Comparison of ENCODE assay signal across 8 cellular contexts in the genomic region with DNA sequence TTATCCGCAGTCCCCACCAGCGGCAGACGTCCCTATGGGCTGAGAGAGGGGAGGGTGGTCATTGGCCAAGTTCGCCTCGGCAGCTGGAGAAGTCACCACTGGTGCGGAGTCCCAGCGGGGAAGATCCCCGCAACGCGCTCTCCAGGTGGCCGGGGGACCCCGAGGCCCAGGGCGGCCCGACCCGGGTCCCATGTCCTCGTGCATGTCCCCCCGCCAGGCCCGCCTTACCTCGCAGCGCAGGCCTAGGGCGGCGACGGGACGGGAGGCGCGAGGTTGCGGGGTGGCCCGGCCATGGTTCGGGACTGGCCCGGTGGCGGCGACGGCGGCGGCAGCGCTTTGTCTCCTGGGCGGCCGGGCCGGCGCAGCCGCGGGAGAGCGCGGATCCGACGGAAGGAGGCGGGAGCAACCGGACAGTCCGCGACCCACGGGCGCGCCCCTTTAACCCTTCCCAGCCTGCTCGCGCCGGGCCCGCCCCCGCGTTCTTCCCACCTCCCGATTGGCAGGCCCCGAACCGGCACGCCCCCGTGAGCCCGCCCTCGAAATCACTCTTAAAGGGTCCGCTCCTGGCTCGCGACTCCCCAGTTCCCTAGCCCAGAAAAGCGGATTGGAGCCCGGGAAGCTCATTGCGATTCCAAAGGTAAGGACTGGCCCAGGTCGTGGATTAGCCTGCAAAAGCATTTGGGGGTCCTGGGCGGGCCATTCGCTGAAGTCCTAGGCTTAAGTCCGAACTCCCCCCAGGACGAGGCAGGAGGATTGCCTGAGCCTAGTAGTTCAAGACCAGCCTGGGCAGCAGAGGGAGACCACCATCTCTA. TPM values are rescaled to one million over a fixed set of nuclear protein-coding genes. Genes with fewer than 3 reads are reported as not detected.
DNase-seq lines count a peak whose midpoint lies in the region; ATAC-seq lines count a peak whose summit lies in the region.

A gene with protein sequence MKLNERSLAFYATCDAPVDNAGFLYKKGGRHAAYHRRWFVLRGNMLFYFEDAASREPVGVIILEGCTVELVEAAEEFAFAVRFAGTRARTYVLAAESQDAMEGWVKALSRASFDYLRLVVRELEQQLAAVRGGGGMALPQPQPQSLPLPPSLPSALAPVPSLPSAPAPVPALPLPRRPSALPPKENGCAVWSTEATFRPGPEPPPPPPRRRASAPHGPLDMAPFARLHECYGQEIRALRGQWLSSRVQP (minus strand): TSS at position 412 of the 812 bp plus-strand sequence. CDS start 5,668 bp downstream, outside the sequence.

- peak within 1 kb of the TSS; percentile 59 to 78 (median 72) for H3K27ac ChIP-seq in BLaER1 treated with 17β-estradiol and CSF1 and Interleukin-3, amounts not matched to agents 10 nM and 100 nM

- H4K20me1 ChIP-seq in BLaER1 treated with 17β-estradiol and CSF1 and Interleukin-3, amounts not matched to agents 10 nM and 100 nM = peaks cover 7 to 34% (median 17%) of the 10 kb centered on the region in 11 experiments; a peak in 14 of 22 replicates

- H3K4me3 ChIP-seq in BLaER1 treated with 17β-estradiol and CSF1 and Interleukin-3, amounts not matched to agents 10 nM and 100 nM = peak within 1 kb of the TSS; percentile 82 to 99 (median 91)

- peak within 1 kb of the TSS; percentile 76 to 90 (median 85) for H3K9ac ChIP-seq in BLaER1 treated with 17β-estradiol and CSF1 and Interleukin-3, amounts not matched to agents 10 nM and 100 nM

- peak; percentile 88 for DNase-seq in NCI-H774 (lab: John Stamatoyannopoulos, UW)
- peak; percentile 20 to 69 for DNase-seq in activated CD8-positive, alpha-beta memory T cell treated with anti-CD3 and anti-CD28 coated beads for 1 hour (ENCODE audit: extremely low read depth in 1 of 2, low read depth in 1 of 2)
- peak; percentile 62 for DNase-seq in effector CD4-positive, alpha-beta T cell
- DNase-seq in lung microvascular endothelial cell (ENCODE audit: low read depth in 2 of 2) = peak; percentile 93 to 94
- peak; percentile 29 to 71 (median 34) for DNase-seq in stimulated activated CD4-positive, alpha-beta T cell treated with anti-CD3 and anti-CD28 coated beads, TNF-alpha, amount 100 ng/mL, for 1 hour (ENCODE audit: low read depth in 3 of 3, low spot score in 1 of 3)

- peaks cover 30 to 52% (median 43%) of the 10 kb centered on the region in 10 experiments for H3K4me1 ChIP-seq in BLaER1 treated with 17β-estradiol and CSF1 and Interleukin-3, amounts not matched to agents 10 nM and 100 nM

- H3K4me2 ChIP-seq in BLaER1 treated with 17β-estradiol and CSF1 and Interleukin-3, amounts not matched to agents 10 nM and 100 nM = peak within 1 kb of the TSS; percentile 97 to 100 (median 98)

- ATAC-seq in GM19372 (IDR thresholded peaks at IDR 0.05; ENCODE audit: low read depth, unreplicated experiment) (peak; percentile 95), HG03469 (IDR thresholded peaks at IDR 0.05; ENCODE audit: unreplicated experiment) (peak; percentile 84)

- peaks cover 0 to 13% (median 7%) of the 10 kb centered on the region in 11 experiments; a peak in 17 of 22 replicates for H3K9me3 ChIP-seq in BLaER1 treated with 17β-estradiol and CSF1 and Interleukin-3, amounts not matched to agents 10 nM and 100 nM (replicated peaks in 1 of 11)

- peaks cover 7 to 38% (median 22%) of the 10 kb centered on the region in 11 experiments; a peak in 20 of 22 replicates for H3K36me3 ChIP-seq in BLaER1 treated with 17β-estradiol and CSF1 and Interleukin-3, amounts not matched to agents 10 nM and 100 nM

- no peaks in the 10 kb centered on the region for H3K27me3 ChIP-seq in BLaER1 treated with 17β-estradiol and CSF1 and Interleukin-3, amounts not matched to agents 10 nM and 100 nM

RNA-seq across cellular contexts. Expression of the gene that starts here (rescaled TPM):
- total RNA-seq in lung microvascular endothelial cell = 5.0 and 9.1 TPM in 2 replicates

Comparison
In these comparisons a context has a peak if more than half of its experiments do, and no peak if none do; other contexts are left out.
1. Peak in every context shown above with its lines: DNase-seq, ATAC-seq, H3K4me3 ChIP-seq and H3K27ac ChIP-seq.
2. DNase-seq: peak in every context shown above with its lines; median percentile 94 in lung microvascular endothelial cell; 88 in NCI-H774; 62 in effector CD4-positive, alpha-beta T cell; 44 in activated CD8-positive, alpha-beta memory T cell treated with anti-CD3 and anti-CD28 coated beads for 1 hour; 34 in stimulated activated CD4-positive, alpha-beta T cell treated with anti-CD3 and anti-CD28 coated beads, TNF-alpha, amount 100 ng/mL, for 1 hour.